ENCODE assay signal across 29 cellular contexts in the genomic region with DNA sequence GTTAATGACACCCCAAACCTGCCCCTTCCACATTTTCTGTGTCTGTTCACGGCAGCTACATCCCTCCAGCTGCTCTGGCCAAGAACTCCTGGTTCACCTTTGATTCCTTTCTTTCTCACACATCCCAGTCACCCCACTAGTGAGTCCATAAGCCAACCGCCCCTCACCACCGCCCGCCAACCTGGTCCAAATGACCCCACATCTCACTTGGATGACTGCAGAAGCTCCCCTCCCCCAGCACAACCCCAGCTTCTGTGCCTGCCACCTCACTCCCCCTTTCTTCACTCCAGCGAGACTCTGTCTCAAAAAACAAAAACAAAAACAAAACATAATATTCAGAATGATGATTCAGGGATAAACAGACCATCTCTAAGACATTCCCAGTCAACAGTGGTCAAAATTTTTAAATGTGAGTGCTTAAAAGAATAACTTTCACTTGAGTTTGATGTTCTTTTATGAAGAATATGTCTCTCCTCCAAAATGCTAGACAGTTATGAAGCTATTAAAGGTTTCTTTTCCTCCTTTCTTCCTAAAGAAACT. TPM values are rescaled to one million over a fixed set of nuclear protein-coding genes. Genes with fewer than 3 reads are reported as not detected.
"Had no signal": no experiment of that assay in that cellular context is flagged by ENCODE, and none has a peak within 500 bp of the region (broad histone marks: within the 10 kb centered on the region; RNA-seq: fewer than 3 reads in every experiment).

No MANE protein-coding gene starts in this region.

- H3K9me3 ChIP-seq: left lung, mucosa of descending colon, ovary, right lobe of liver, stomach, testis, tibial artery, upper lobe of right lung, uterus had no signal

- H3K4me3 Mint-ChIP-seq: mesothelial cell of epicardium; natural killer cell treated with Interleukin-12 subunit alpha and Interleukin-12 subunit beta and Interleukin-15 and Interleukin-18, amount 100 ng/mL, for 72 hours had no signal

- H3K36me3 Mint-ChIP-seq: mesothelial cell of epicardium; natural killer cell treated with Interleukin-12 subunit alpha and Interleukin-12 subunit beta and Interleukin-15 and Interleukin-18, amount 100 ng/mL, for 72 hours had no signal

- ATAC-seq: left cardiac atrium; left lung; mucosa of descending colon; natural killer cell treated with Interleukin-12 subunit alpha and Interleukin-12 subunit beta and Interleukin-15 and Interleukin-18, amount 100 ng/mL, for 72 hours; right lobe of liver; upper lobe of right lung had no signal

- H3K27ac Mint-ChIP-seq: mesothelial cell of epicardium; naive B cell; natural killer cell treated with Interleukin-12 subunit alpha and Interleukin-12 subunit beta and Interleukin-15 and Interleukin-18, amount 100 ng/mL, for 72 hours had no signal

- H3K9me3 Mint-ChIP-seq: mesothelial cell of epicardium; natural killer cell treated with Interleukin-12 subunit alpha and Interleukin-12 subunit beta and Interleukin-15 and Interleukin-18, amount 100 ng/mL, for 72 hours had no signal

- FAIRE-seq: frontal cortex, small intestine had no signal

- H3K4me3 ChIP-seq: left lung, mucosa of descending colon, ovary, right lobe of liver, stomach, testis, tibial artery, upper lobe of right lung, uterus had no signal

- H3K36me3 ChIP-seq: left lung, ovary, right lobe of liver, stomach, tibial artery, upper lobe of right lung, uterus had no signal

- DNase-seq: caudate nucleus; cerebellar nuclear complex; effector CD8-positive, alpha-beta T cell; head of caudate nucleus; left cardiac atrium; left lung; mesenchymal stem cell; naive B cell; nucleus accumbens; ovary; posterior cingulate gyrus; small intestine; stimulated activated CD4-positive, alpha-beta T cell treated with anti-CD3 and anti-CD28 coated beads, Interleukin-12 subunit alpha, Interleukin-12 subunit beta, amount 100 ng/mL, for 4 hours; stimulated activated CD4-positive, alpha-beta T cell treated with anti-CD3 and anti-CD28 coated beads, Interleukin-1b, Interleukin-23, amount 100 ng/mL, for 48 hours; stimulated activated CD4-positive, alpha-beta T cell treated with anti-CD3 and anti-CD28 coated beads, Interleukin-4, amount 100 ng/mL, for 1 hour; stimulated activated CD8-positive, alpha-beta memory T cell treated with anti-CD3 and anti-CD28 coated beads, Interleukin-4, amount 100 ng/mL, for 48 hours; stimulated activated naive CD4-positive, alpha-beta T cell treated with Interleukin-2 at 50 U/mL for 16 hours; stomach; substantia nigra; testis; tibial artery; upper lobe of right lung; uterus had no signal

- H3K27me3 ChIP-seq: ovary, testis, tibial artery, uterus had no signal

- H3K27ac ChIP-seq: left lung, ovary, right lobe of liver, stomach, testis, tibial artery, upper lobe of right lung, uterus had no signal

RNA-seq across cellular contexts. Expression of a gene that starts 3.2 kb away (rescaled TPM):
- total RNA-seq: lung microvascular endothelial cell had no signal
